26 cellular contexts compared by ENCODE assay signal in genomic region chr7:32241636-32242035, GRCh38.
DNase-seq lines count a peak whose midpoint lies in the region; ATAC-seq, FAIRE-seq and TF ChIP-seq lines count a peak whose summit lies in the region.
"Had no signal": no experiment of that assay in that cellular context is flagged by ENCODE, and none has a peak within 500 bp of the region (broad histone marks: within the 10 kb centered on the region; RNA-seq: fewer than 3 reads in every experiment).

No MANE protein-coding gene starts in this region.

- DNase-seq in ecto neural progenitor cell (ENCODE audit: low spot score) (peak; percentile 9), lung (ENCODE audit: low spot score) (peak; percentile 5), urothelium cell line (ENCODE audit: low spot score) (no peak), SIG-M5 (lab: John Stamatoyannopoulos, UW) (no peak), GDM1 (lab: John Stamatoyannopoulos, UW) (no peak), cerebellar nuclear complex (lab: John Stamatoyannopoulos, UW) (no peak)
- DNase-seq: 8988T; ACHN; BE2C; C1 segment of cervical spinal cord; CD4-positive, alpha-beta memory T cell; CD4-positive, CD25-positive, alpha-beta regulatory T cell; CD8-positive, alpha-beta memory T cell; COR-L47; DMS 273 treated with DMSO at 0.1 percent for 48 hours; DMS153; DMS53; DMS79; DND-41; EL; GF-D8 had no signal

- no peak overlapping the region for H3K27ac ChIP-seq in lung (ENCODE audit: low read depth in 1 of 2, low read length in 1 of 2)
- H3K27ac ChIP-seq: BLaER1 had no signal

- no peak for TF ChIP-seq CTCF in lung (IDR thresholded peaks at IDR 0.05; ENCODE audit: control extremely low read depth, extremely low read depth)

- no peak for ATAC-seq in lung (ENCODE audit: insufficient read depth, low FRiP score)
- no peak for ATAC-seq in GM21619 (IDR thresholded peaks at IDR 0.05; ENCODE audit: unreplicated experiment)

- H3K27me3 ChIP-seq in lung (ENCODE audit: control insufficient read depth, insufficient read depth) = no peaks in the 10 kb centered on the region
- H3K27me3 ChIP-seq: BE2C, BLaER1 had no signal

- peak; percentile 87 for FAIRE-seq in urothelium cell line (lab: Jason Lieb, UNC)
- FAIRE-seq: A204.1, GM12891, GM19239 had no signal

- H3K9me3 ChIP-seq in lung (ENCODE audit: control insufficient read depth in 2 of 2, insufficient read depth in 1 of 2, low read length in 1 of 2) = no peaks in the 10 kb centered on the region
- H3K9me3 ChIP-seq: BE2C, BLaER1 had no signal

- no peak overlapping the region for H3K4me3 ChIP-seq in lung
- H3K4me3 ChIP-seq: BLaER1 had no signal

- H3K36me3 ChIP-seq in lung (ENCODE audit: control insufficient read depth in 2 of 2, insufficient read depth in 2 of 2, low read length in 2 of 2) = no peaks in the 10 kb centered on the region
- H3K36me3 ChIP-seq: BE2C, BLaER1 had no signal

- 97 to 100% methylated on average over 1 of the region's 1 CpG for WGBS in lung, 2 donors

- H3K4me1 ChIP-seq in lung (ENCODE audit: control insufficient read depth in 2 of 2, insufficient read depth in 2 of 2, low read length in 2 of 2) = no peaks in the 10 kb centered on the region
- H3K4me1 ChIP-seq: BE2C, BLaER1 had no signal

Comparison
In these comparisons a context has a peak if more than half of its experiments do, and no peak if none do; other contexts are left out.
1. DNase-seq: peak in ecto neural progenitor cell (single experiment) and lung (single experiment); none in urothelium cell line (single experiment), SIG-M5 (single experiment), GDM1 (single experiment) and cerebellar nuclear complex (0 of 2).